In the genomic region with DNA sequence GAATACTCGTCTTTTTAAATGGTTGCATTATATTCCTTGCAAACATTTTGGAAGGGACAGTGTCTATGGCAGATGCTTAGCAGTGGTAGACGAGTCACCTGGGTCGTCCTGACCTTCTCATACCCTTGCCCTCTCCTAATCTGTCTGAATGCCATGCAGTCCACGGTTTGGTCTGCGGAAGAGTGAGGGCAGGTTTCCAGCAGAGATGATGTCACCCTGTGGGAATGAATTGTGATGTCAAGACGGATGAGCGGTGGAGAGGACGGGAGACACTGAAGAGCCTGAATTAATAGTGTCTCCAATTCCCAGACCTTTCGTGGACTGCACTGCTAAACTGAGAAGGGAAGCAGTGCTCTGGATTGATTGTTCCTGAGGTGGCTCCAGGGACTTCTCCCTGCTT, we compare ENCODE assay signal across 19 cellular contexts.
DNase-seq lines count a peak whose midpoint lies in the region; ATAC-seq, FAIRE-seq and TF ChIP-seq lines count a peak whose summit lies in the region.
"Had no signal": no experiment of that assay in that cellular context is flagged by ENCODE, and none has a peak within 500 bp of the region (broad histone marks: within the 10 kb centered on the region; RNA-seq: fewer than 3 reads in every experiment).

No MANE protein-coding gene starts in this region.

- ATAC-seq in HG02870 (IDR thresholded peaks at IDR 0.05; ENCODE audit: unreplicated experiment) (no peak), HG03439 (IDR thresholded peaks at IDR 0.05; ENCODE audit: unreplicated experiment) (no peak)
- ATAC-seq: activated CD4-positive, CD25-positive, alpha-beta regulatory T cell treated with anti-CD3 and anti-CD28 coated beads, Interleukin-2, amount 50 U/mL, for 24 hours; sciatic nerve had no signal

- H3K4me3 ChIP-seq in right atrium auricular region: no peak overlapping the region

- H3K36me3 Mint-ChIP-seq in HFFc6 (ENCODE audit: low read depth) (no peaks in the 10 kb centered on the region), chondrocyte (ENCODE audit: low read depth) (peaks cover 1% of the 10 kb centered on the region)
- H3K36me3 Mint-ChIP-seq: activated naive CD4-positive, alpha-beta T cell treated with anti-CD3 and anti-CD28 coated beads, Interleukin-2, amount 50 U/mL, for 24 hours had no signal

- peaks cover 8% of the 10 kb centered on the region for H3K4me1 Mint-ChIP-seq in HFFc6 (ENCODE audit: low read depth)
- H3K4me1 Mint-ChIP-seq in chondrocyte (ENCODE audit: low read depth): peaks cover 7% of the 10 kb centered on the region
- H3K4me1 Mint-ChIP-seq: activated naive CD4-positive, alpha-beta T cell treated with anti-CD3 and anti-CD28 coated beads, Interleukin-2, amount 50 U/mL, for 24 hours had no signal

- H3K27me3 ChIP-seq in right atrium auricular region: no peaks in the 10 kb centered on the region

- no peak overlapping the region for H3K4me3 Mint-ChIP-seq in HFFc6
- no peak overlapping the region for H3K4me3 Mint-ChIP-seq in chondrocyte (ENCODE audit: unreplicated experiment)
- H3K4me3 Mint-ChIP-seq: activated naive CD4-positive, alpha-beta T cell treated with anti-CD3 and anti-CD28 coated beads, Interleukin-2, amount 50 U/mL, for 24 hours; CD4-positive, alpha-beta T cell had no signal

- no peak for TF ChIP-seq CTCF in HFFc6 (IDR thresholded peaks at IDR 0.05)
- no peak for TF ChIP-seq CTCF in right atrium auricular region (IDR thresholded peaks at IDR 0.05)
- TF ChIP-seq CTCF in chondrocyte (IDR thresholded peaks at IDR 0.05): no peak

- no peaks in the 10 kb centered on the region for H3K9me3 ChIP-seq in right atrium auricular region

- peak; percentile 20 for DNase-seq in HFFc6
- DNase-seq in astrocyte of the hippocampus (ENCODE audit: low read depth, low spot score): peak; percentile 82
- peak; percentile 63 for DNase-seq in right atrium auricular region (ENCODE audit: low spot score)
- DNase-seq in urothelium cell line (ENCODE audit: low spot score): peak; percentile 71
- no peak for DNase-seq in chondrocyte (ENCODE audit: low spot score)
- DNase-seq: activated CD8-positive, alpha-beta memory T cell treated with anti-CD3 and anti-CD28 coated beads, Interleukin-2, amount 50 U/mL, for 48 hours; CD4-positive, alpha-beta T cell; hippocampal formation; NCI-H1092; NCI-H2227 treated with DMSO at 0.1 percent for 48 hours; stimulated activated CD4-positive, alpha-beta T cell treated with anti-CD3 and anti-CD28 coated beads, Interleukin-4, amount 100 ng/mL, for 4 hours; SW 1271 had no signal

- H3K27ac Mint-ChIP-seq in HFFc6: no peak overlapping the region
- H3K27ac Mint-ChIP-seq in chondrocyte (ENCODE audit: unreplicated experiment): no peak overlapping the region
- H3K27ac Mint-ChIP-seq: activated naive CD4-positive, alpha-beta T cell treated with anti-CD3 and anti-CD28 coated beads, Interleukin-2, amount 50 U/mL, for 24 hours; CD4-positive, alpha-beta T cell had no signal

- peaks cover 0 to 8% of the 10 kb centered on the region in 2 donors for H3K4me1 ChIP-seq in right atrium auricular region

- peak overlapping the region in 1 of 2 donors; percentile 60 for H3K27ac ChIP-seq in right atrium auricular region

- FAIRE-seq in urothelium cell line (lab: Jason Lieb, UNC): peak; percentile 13
- FAIRE-seq: G401.6, GM18507 had no signal

- H3K9me3 Mint-ChIP-seq in HFFc6 (no peaks in the 10 kb centered on the region), chondrocyte (ENCODE audit: low read depth) (no peaks in the 10 kb centered on the region)
- H3K9me3 Mint-ChIP-seq: activated naive CD4-positive, alpha-beta T cell treated with anti-CD3 and anti-CD28 coated beads, Interleukin-2, amount 50 U/mL, for 24 hours; CD4-positive, alpha-beta T cell had no signal

- H3K27me3 Mint-ChIP-seq in HFFc6 (ENCODE audit: insufficient read depth) (peaks cover 2% of the 10 kb centered on the region), chondrocyte (ENCODE audit: low read depth) (no peaks in the 10 kb centered on the region)

- no peaks in the 10 kb centered on the region for H3K36me3 ChIP-seq in right atrium auricular region
